ENCODE assay signal across 16 cellular contexts in genomic region chr9:127411122-127411521, GRCh38.
"Had no signal": no experiment of that assay in that cellular context is flagged by ENCODE, and none has a peak within 500 bp of the region (broad histone marks: within the 10 kb centered on the region; RNA-seq: fewer than 3 reads in every experiment).

No MANE protein-coding gene starts in this region.

- H3K9me3 ChIP-seq: pancreas, tibial artery, vagina had no signal

- H3K27ac ChIP-seq: pancreas, tibial artery, vagina, VCaP had no signal

- H3K4me3 Mint-ChIP-seq: activated naive CD4-positive, alpha-beta T cell treated with anti-CD3 and anti-CD28 coated beads for 36 hours; T-helper 2 cell treated with Interferon-gamma antibody and Interleukin-4, amounts not matched to agents 5 μg/mL and 100 μg/mL, for 36 hours had no signal

- H3K27me3 ChIP-seq: pancreas, tibial artery, vagina had no signal

- H3K36me3 ChIP-seq: pancreas, vagina had no signal

- H3K4me1 ChIP-seq: pancreas, tibial artery, vagina had no signal

- H3K27ac Mint-ChIP-seq: activated naive CD4-positive, alpha-beta T cell treated with anti-CD3 and anti-CD28 coated beads for 36 hours; activated T-helper 2 cell treated with anti-CD3 and anti-CD28 coated beads, Interferon-gamma antibody, Interleukin-2, Interleukin-4, amounts not matched to agents 10 μg/mL and 5 μg/mL and 100 μg/mL, durations not matched to agents 14 hours and 24 hours and 36 hours; T-helper 2 cell treated with Interferon-gamma antibody and Interleukin-4, amounts not matched to agents 5 μg/mL and 100 μg/mL, for 36 hours had no signal

- H3K4me3 ChIP-seq: pancreas, skin epidermis, tibial artery, vagina had no signal

- DNase-seq: activated CD4-positive, alpha-beta T cell treated with anti-CD3 and anti-CD28 coated beads, Interleukin-2, amount 50 U/mL, for 48 hours; activated naive CD4-positive, alpha-beta T cell treated with anti-CD3 and anti-CD28 coated beads for 36 hours; activated T-cell treated with anti-CD3 and anti-CD28 coated beads, Interleukin-2, amount 50 U/mL, for 1 hour; erythroblast; hippocampal formation; kidney; left ventricle myocardium superior; pancreas; stimulated activated CD4-positive, alpha-beta T cell treated with anti-CD3 and anti-CD28 coated beads, Interleukin-4, amount 100 ng/mL, for 24 hours; stimulated activated naive CD4-positive, alpha-beta T cell; tibial artery had no signal

- H3K9me3 Mint-ChIP-seq: activated naive CD4-positive, alpha-beta T cell treated with anti-CD3 and anti-CD28 coated beads for 36 hours; activated T-helper 2 cell treated with anti-CD3 and anti-CD28 coated beads, Interferon-gamma antibody, Interleukin-2, Interleukin-4, amounts not matched to agents 10 μg/mL and 5 μg/mL and 100 μg/mL, durations not matched to agents 14 hours and 24 hours and 36 hours; T-helper 2 cell treated with Interferon-gamma antibody and Interleukin-4, amounts not matched to agents 5 μg/mL and 100 μg/mL, for 36 hours had no signal
